In genomic region chr21:35026153-35026499, GRCh38 we compare ENCODE assay signal across 10 cellular contexts. TPM values are rescaled to one million over a fixed set of nuclear protein-coding genes. Genes with fewer than 3 reads are reported as not detected.
DNase-seq lines count a peak whose midpoint lies in the region; ATAC-seq and TF ChIP-seq lines count a peak whose summit lies in the region.
"Had no signal": no experiment of that assay in that cellular context is flagged by ENCODE, and none has a peak within 500 bp of the region (broad histone marks: within the 10 kb centered on the region; RNA-seq: fewer than 3 reads in every experiment).

No MANE protein-coding gene starts in this region.

- H3K36me3 ChIP-seq in colonic mucosa (no peaks in the 10 kb centered on the region), spleen (peaks cover 0 to 9% (median 3%) of the 10 kb centered on the region in 6 donors)

- peak overlapping the region; percentile 75 for H3K4me3 Mint-ChIP-seq in activated CD4-positive, alpha-beta T cell treated with anti-CD3 and anti-CD28 coated beads for 36 hours

- POLR2A ChIA-PET in activated CD4-positive, alpha-beta T cell treated with anti-CD3 and anti-CD28 coated beads for 36 hours (lab: Charles Lee) = interaction anchor here (0.6 to 1.9 kb wide), 11 partner anchors 10 to 140 kb away, joined by 3 to 12 read pairs (median 5); no protein-coding TSS in a partner anchor

- H3K27ac Mint-ChIP-seq in activated CD4-positive, alpha-beta T cell treated with anti-CD3 and anti-CD28 coated beads for 36 hours = peak overlapping the region; percentile 88

- peak overlapping the region; percentile 61 for H3K27ac ChIP-seq in colonic mucosa
- H3K27ac ChIP-seq in spleen = peak overlapping the region; percentile 71 to 95 (median 88)

- H3K36me3 Mint-ChIP-seq in activated CD4-positive, alpha-beta T cell treated with anti-CD3 and anti-CD28 coated beads for 36 hours (ENCODE audit: low read depth) = peaks cover 25% of the 10 kb centered on the region

- intact Hi-C loops in activated CD4-positive, alpha-beta T cell treated with anti-CD3 and anti-CD28 coated beads for 36 hours (cut with DNase I, micrococcal nuclease) = loop anchor here in 1 of 2 experiments (1.0 to 5.0 kb wide), 2 partner anchors 79 to 138 kb away; no protein-coding TSS in a partner anchor
- intact Hi-C loops in colonic mucosa (cut with DNase I) (loop anchor here (10.0 kb wide), 1 partner anchor 131 kb away; no protein-coding TSS in a partner anchor), spleen (cut with DNase I; ENCODE audit: low total_unique reads) (no loop called here)

- no peak for ATAC-seq in activated CD4-positive, alpha-beta T cell treated with anti-CD3 and anti-CD28 coated beads for 36 hours
- no peak for ATAC-seq in GM18505 (IDR thresholded peaks at IDR 0.05; ENCODE audit: unreplicated experiment)
- ATAC-seq: A549 had no signal

- TF ChIP-seq POLR2A in spleen (IDR thresholded peaks at IDR 0.05) (no peak), GM18505 (IDR thresholded peaks at IDR 0.05; ENCODE audit: borderline replicate concordance, extremely low read depth, insufficient read depth, insufficient read length) (no peak)

- no peaks in the 10 kb centered on the region for H3K27me3 Mint-ChIP-seq in activated CD4-positive, alpha-beta T cell treated with anti-CD3 and anti-CD28 coated beads for 36 hours

- H3K9me3 ChIP-seq in colonic mucosa = no peaks in the 10 kb centered on the region
- H3K9me3 ChIP-seq in spleen = no peaks in the 10 kb centered on the region
- H3K9me3 ChIP-seq: A549 had no signal

- CTCF ChIA-PET in activated CD4-positive, alpha-beta T cell treated with anti-CD3 and anti-CD28 coated beads for 36 hours (lab: Charles Lee) = interaction anchor here (0.6 to 6.7 kb wide), 14 partner anchors 9 to 163 kb away, joined by 3 to 32 read pairs (median 6); no protein-coding TSS in a partner anchor

- H3K4me1 ChIP-seq in colonic mucosa (peaks cover 14% of the 10 kb centered on the region), spleen (peaks cover 26 to 98% (median 53%) of the 10 kb centered on the region in 6 donors)

- TF ChIP-seq CTCF in colonic mucosa (IDR thresholded peaks at IDR 0.05) = no peak
- TF ChIP-seq CTCF in spleen (IDR thresholded peaks at IDR 0.05 in 8 of 11, conservative IDR thresholded peaks at IDR 0.05 in 3 of 11) = no peak

- H3K9ac ChIP-seq in colonic mucosa (ENCODE audit: low read depth in 2 of 2, low read length in 2 of 2) = no peak overlapping the region

- H3K27me3 ChIP-seq in colonic mucosa = no peaks in the 10 kb centered on the region
- peaks cover 0 to 7% (median 0%) of the 10 kb centered on the region in 7 donors for H3K27me3 ChIP-seq in spleen (replicated peaks in 1 of 7)

- no peak overlapping the region for H3K4me3 ChIP-seq in colonic mucosa
- H3K4me3 ChIP-seq in spleen = peak overlapping the region; percentile 3 to 65 (median 26)
- H3K4me3 ChIP-seq: A549, lung had no signal

- WGBS in spleen, 5 donors = 26 to 46% (median 34%) methylated on average over 5 of the region's 5 CpGs

- DNase-seq in activated CD4-positive, alpha-beta T cell treated with anti-CD3 and anti-CD28 coated beads for 36 hours = no peak
- DNase-seq in activated CD4-positive, alpha-beta T cell treated with anti-CD3 and anti-CD28 coated beads for 4 hours = no peak
- peak; percentile 40 for DNase-seq in SKM-1 (lab: John Stamatoyannopoulos, UW; ENCODE audit: unreplicated experiment)
- no peak for DNase-seq in colonic mucosa
- DNase-seq in spleen = no peak
- no peak for DNase-seq in NCI-H2171 (lab: John Stamatoyannopoulos, UW)
- DNase-seq in ureter (ENCODE audit: low spot score) = no peak

- peaks cover 92% of the 10 kb centered on the region for H3K4me1 Mint-ChIP-seq in activated CD4-positive, alpha-beta T cell treated with anti-CD3 and anti-CD28 coated beads for 36 hours

- peaks cover 2% of the 10 kb centered on the region for H3K9me3 Mint-ChIP-seq in activated CD4-positive, alpha-beta T cell treated with anti-CD3 and anti-CD28 coated beads for 36 hours (ENCODE audit: low read depth)

RNA-seq across cellular contexts. Expression of gene RUNX1, which starts 23.0 kb away (rescaled TPM):
- total RNA-seq in activated CD4-positive, alpha-beta T cell treated with anti-CD3 and anti-CD28 coated beads for 36 hours = 10 to 100 TPM; 49.5 to 58.8 TPM
- total RNA-seq in colonic mucosa = 10 to 100 TPM; 21.3 to 23.0 TPM
- 10 to 100 TPM; 29.8 to 70.0 (median 57.4) TPM for total RNA-seq in spleen
- 1 to 10 TPM; 4.8 to 7.7 (median 6.7) TPM for polyA plus RNA-seq in spleen
- total RNA-seq in ureter = 84.0 TPM
